8 cellular contexts compared by ENCODE assay signal in genomic region chr12:4855121-4855924, GRCh38.
A peak's percentile ranks its signal among the peaks of the same experiment; 100 is the strongest.
DNase-seq lines count a peak whose midpoint lies in the region; ATAC-seq lines count a peak whose summit lies in the region.

No MANE protein-coding gene starts in this region.

- H3K9me3 Mint-ChIP-seq in effector memory CD8-positive, alpha-beta T cell = no peaks in the 10 kb centered on the region

- H3K36me3 Mint-ChIP-seq in effector memory CD8-positive, alpha-beta T cell (ENCODE audit: insufficient read depth) = peaks cover 3% of the 10 kb centered on the region

- peak overlapping the region in 1 of 2 donors; percentile 30 for H3K4me3 Mint-ChIP-seq in effector memory CD8-positive, alpha-beta T cell

- ATAC-seq in HG03442 (IDR thresholded peaks at IDR 0.05; ENCODE audit: unreplicated experiment) = peak; percentile 40
- ATAC-seq in activated CD4-positive, CD25-positive, alpha-beta regulatory T cell treated with anti-CD3 and anti-CD28 coated beads, Interleukin-2, amount 50 U/mL, for 24 hours = peak; percentile 58 to 63
- ATAC-seq in effector memory CD8-positive, alpha-beta T cell (replicated peaks) = peak; percentile 73
- no peak for ATAC-seq in HG03039 (IDR thresholded peaks at IDR 0.05; ENCODE audit: unreplicated experiment)

- peaks cover 18 to 22% of the 10 kb centered on the region in 2 donors for H3K4me1 Mint-ChIP-seq in effector memory CD8-positive, alpha-beta T cell (ENCODE audit: low read depth in 2 of 2)

- H3K27me3 Mint-ChIP-seq in effector memory CD8-positive, alpha-beta T cell = peaks cover 16 to 38% of the 10 kb centered on the region in 2 donors

- DNase-seq in ELF-1 (ENCODE audit: low read depth, low spot score) (peak; percentile 84), NCI-H510A (lab: John Stamatoyannopoulos, UW) (peak; percentile 9), medulla oblongata (ENCODE audit: extremely low spot score) (peak; percentile 93)
- DNase-seq in effector memory CD8-positive, alpha-beta T cell = peak; percentile 46 to 50 (median 49)
- peak; percentile 8 for DNase-seq in stimulated activated naive CD4-positive, alpha-beta T cell treated with Interleukin-2 at 50 U/mL for 16 hours (lab: John Stamatoyannopoulos, UW)

- no peak overlapping the region for H3K27ac Mint-ChIP-seq in effector memory CD8-positive, alpha-beta T cell

Comparison
In these comparisons a context has a peak if more than half of its experiments do, and no peak if none do; other contexts are left out.
1. DNase-seq: peak in every context shown above with its lines; median percentile 93 in medulla oblongata; 84 in ELF-1; 49 in effector memory CD8-positive, alpha-beta T cell; 9 in NCI-H510A; 8 in stimulated activated naive CD4-positive, alpha-beta T cell treated with Interleukin-2 at 50 U/mL for 16 hours.